10 cellular contexts compared by ENCODE assay signal in genomic region chr19:294341-294818, GRCh38. TPM values are rescaled to one million over a fixed set of nuclear protein-coding genes. Genes with fewer than 3 reads are reported as not detected.
DNase-seq lines count a peak whose midpoint lies in the region; ATAC-seq and TF ChIP-seq lines count a peak whose summit lies in the region.
"Had no signal": no experiment of that assay in that cellular context is flagged by ENCODE, and none has a peak within 500 bp of the region (broad histone marks: within the 10 kb centered on the region; RNA-seq: fewer than 3 reads in every experiment).

No MANE protein-coding gene starts in this region.

- H3K27me3 ChIP-seq in left ventricle myocardium inferior (ENCODE audit: low read depth), result peaks cover 61% of the 10 kb centered on the region
- H3K27me3 ChIP-seq in right cardiac atrium (ENCODE audit: control insufficient read depth, insufficient read depth), result no peaks in the 10 kb centered on the region
- H3K27me3 ChIP-seq in dorsolateral prefrontal cortex, result peaks cover 0 to 43% (median 22%) of the 10 kb centered on the region in 45 donors

- no peaks in the 10 kb centered on the region for H3K9me3 ChIP-seq in left ventricle myocardium inferior (replicated peaks)
- H3K9me3 ChIP-seq in right cardiac atrium (ENCODE audit: control insufficient read depth, low read length), result no peaks in the 10 kb centered on the region
- H3K9me3 ChIP-seq: right atrium auricular region had no signal

- WGBS in right cardiac atrium, result 3% methylated on average over 24 of the region's 24 CpGs

- no peak overlapping the region for H3K27ac ChIP-seq in left ventricle myocardium inferior (replicated peaks)
- H3K27ac ChIP-seq in right cardiac atrium (ENCODE audit: low read length), result no peak overlapping the region
- peak overlapping the region in 12 of 59 donors; percentile 1 to 68 (median 42) for H3K27ac ChIP-seq in dorsolateral prefrontal cortex

- peak overlapping the region; percentile 51 for H3K4me3 ChIP-seq in left ventricle myocardium inferior
- no peak overlapping the region for H3K4me3 ChIP-seq in right cardiac atrium (ENCODE audit: low read length)
- peak overlapping the region in 53 of 59 donors; percentile 5 to 63 (median 40) for H3K4me3 ChIP-seq in dorsolateral prefrontal cortex

- intact Hi-C loops in left ventricle myocardium inferior (cut with micrococcal nuclease), result no loop called here
- intact Hi-C loops in right cardiac atrium (cut with DNase I), result no loop called here
- intact Hi-C loops in dorsolateral prefrontal cortex (cut with DNase I), result loop anchor here (2.0 to 10.0 kb wide), 5 partner anchors 28 to 213 kb away; partner anchors contain the start of genes MIER2 (in 1 of the 2) and TPGS1 (in 1 of the 2)

- H3K36me3 ChIP-seq in left ventricle myocardium inferior, result no peaks in the 10 kb centered on the region
- H3K36me3 ChIP-seq: right atrium auricular region had no signal

- no peak for ATAC-seq in right cardiac atrium
- no peak for ATAC-seq in GM18858 (IDR thresholded peaks at IDR 0.05; ENCODE audit: unreplicated experiment)

- TF ChIP-seq CTCF in left ventricle myocardium inferior (IDR thresholded peaks at IDR 0.05; ENCODE audit: borderline replicate concordance), result no peak
- TF ChIP-seq CTCF in dorsolateral prefrontal cortex (IDR thresholded peaks at IDR 0.05 in 54 of 56, conservative IDR thresholded peaks at IDR 0.05 in 2 of 56; ENCODE audit: low read depth in 1 of 56, partially characterized antibody in 56 of 56), result no peak

- H3K4me1 ChIP-seq in left ventricle myocardium inferior (peaks cover 43% of the 10 kb centered on the region), right cardiac atrium (ENCODE audit: control insufficient read depth, insufficient read depth, low read length) (peaks cover 5% of the 10 kb centered on the region)

- DNase-seq in left ventricle myocardium inferior, result no peak
- no peak for DNase-seq in right cardiac atrium
- peak in 1 of 10 donors; percentile 21 for DNase-seq in dorsolateral prefrontal cortex
- peak; percentile 56 for DNase-seq in myocyte (ENCODE audit: low read depth)
- no peak for DNase-seq in activated naive CD4-positive, alpha-beta T cell treated with Interleukin-2 at 50 U/mL for 16 hours
- no peak for DNase-seq in SHP77 (lab: John Stamatoyannopoulos, UW)
- no peak for DNase-seq in DMS 273 treated with DMSO at 0.1 percent for 48 hours (lab: John Stamatoyannopoulos, UW)
- DNase-seq: amniotic stem cell had no signal

RNA-seq across cellular contexts. Expression of gene PLPP2, which starts 3.2 kb away (rescaled TPM):
- total RNA-seq in left ventricle myocardium inferior (not detected), right cardiac atrium (under 1 TPM; 0.26 to 0.89 (median 0.54) TPM), dorsolateral prefrontal cortex (100 to 1,000 TPM in 2 of 120 experiments, 10 to 100 TPM in 117, 1 to 10 TPM in 1; 8.9 to 153 (median 31.6) TPM), myocyte (0.05 TPM in 1 of 2 replicates, not detected in the other)
- 0.48 TPM for polyA plus RNA-seq in right cardiac atrium
- polyA plus RNA-seq in myocyte (2012), result 0.09 TPM

RNA-seq across cellular contexts. Expression of gene MIER2, which starts 50.2 kb away (rescaled TPM):
- total RNA-seq in left ventricle myocardium inferior (15.9 TPM), right cardiac atrium (10 to 100 TPM; 14.7 to 23.1 (median 18.9) TPM), dorsolateral prefrontal cortex (10 to 100 TPM; 14.9 to 45.6 (median 27.8) TPM), myocyte (16.0 and 28.1 TPM in 2 replicates)
- polyA plus RNA-seq in right cardiac atrium, result 15.1 TPM
- 30.7 TPM for polyA plus RNA-seq in myocyte (2012)

Comparison
In these comparisons a context has a peak if more than half of its experiments do, and no peak if none do; other contexts are left out.
1. intact Hi-C loops: an anchor here in dorsolateral prefrontal cortex (2.0 to 10.0 kb wide); none called in left ventricle myocardium inferior and right cardiac atrium.